Comparison of ENCODE assay signal across 1 cellular context in genomic region chr3:183711516-183711915, GRCh38.
TF ChIP-seq lines count a peak whose summit lies in the region.

No MANE protein-coding gene starts in this region.

TF ChIP-seq in IMR-90, 13 proteins besides CTCF, POLR2A, EP300 and RAD21 (continued from another document):
- TF ChIP-seq CHD1 (IDR thresholded peaks at IDR 0.05; ENCODE audit: low read depth, low read length) (no peak), BHLHE40 (IDR thresholded peaks at IDR 0.05; ENCODE audit: low read depth, low read length) (no peak), CEBPB (IDR thresholded peaks at IDR 0.05; ENCODE audit: low read depth, low read length) (no peak), RCOR1 (IDR thresholded peaks at IDR 0.05; ENCODE audit: insufficient replicate concordance, low read length) (no peak), FOS (IDR thresholded peaks at IDR 0.05; ENCODE audit: low read depth, low read length) (no peak)
